ENCODE assay signal across 8 cellular contexts in genomic region chr3:32438596-32439344, GRCh38. TPM values are rescaled to one million over a fixed set of nuclear protein-coding genes. Genes with fewer than 3 reads are reported as not detected.
A peak's percentile ranks its signal among the peaks of the same experiment; 100 is the strongest.
DNase-seq lines count a peak whose midpoint lies in the region; ATAC-seq, FAIRE-seq and TF ChIP-seq lines count a peak whose summit lies in the region.

No MANE protein-coding gene starts in this region.

- no peak for TF ChIP-seq RAD21 in H1 (IDR thresholded peaks at IDR 0.05 in 1 of 2, conservative IDR thresholded peaks at IDR 0.05 in 1 of 2; ENCODE audit: low read depth in 2 of 2, low read length in 2 of 2)

- no peak overlapping the region for H3K4me2 ChIP-seq in H1 (ENCODE audit: insufficient read depth in 1 of 2, low read depth in 2 of 2, low read length in 2 of 2)

- ATAC-seq in GM19463 (IDR thresholded peaks at IDR 0.05; ENCODE audit: unreplicated experiment) (peak; percentile 92), HG03378 (IDR thresholded peaks at IDR 0.05; ENCODE audit: unreplicated experiment) (peak; percentile 96), upper lobe of right lung (no peak)

- H3K4ac ChIP-seq in H1 (replicated peaks; ENCODE audit: insufficient read length, low read depth, low read length) = no peak overlapping the region

- no peak overlapping the region for H3K23ac ChIP-seq in H1 (ENCODE audit: insufficient read length)

- H3K14ac ChIP-seq in H1 (ENCODE audit: insufficient read length) = no peak overlapping the region

- TF ChIP-seq POLR2A in H1 (IDR thresholded peaks at IDR 0.05; ENCODE audit: control extremely low read depth in 1 of 2, low read depth in 2 of 2, low read length in 2 of 2) = no peak

- FAIRE-seq in H1 (lab: Jason Lieb, UNC) = no peak

- H3K36me3 Mint-ChIP-seq in chondrocyte (ENCODE audit: low read depth) (peaks cover 2% of the 10 kb centered on the region), osteocyte (ENCODE audit: unreplicated experiment) (no peaks in the 10 kb centered on the region)

- no peak overlapping the region for H3K27ac Mint-ChIP-seq in chondrocyte (ENCODE audit: unreplicated experiment)
- H3K27ac Mint-ChIP-seq in osteocyte (ENCODE audit: unreplicated experiment) = no peak overlapping the region

- intact Hi-C loops in upper lobe of right lung (cut with DNase I) = no loop called here

- H3K27me3 ChIP-seq in H1 (replicated peaks in 1 of 4; ENCODE audit: control insufficient read depth in 3 of 4, extremely low read depth in 1 of 4, insufficient read depth in 3 of 4, low read length in 3 of 4) (no peaks in the 10 kb centered on the region), upper lobe of right lung (no peaks in the 10 kb centered on the region)

- 0 out of 2 replicates have a peak overlapping the region, but pooled peaks have one; percentile 17 for H2BK5ac ChIP-seq in H1 (ENCODE audit: low read depth, low read length)

- 87% methylated on average over 10 of the region's 10 CpGs; no CpG with 5 or more reads in 1 of the 2 experiments for WGBS in H1 (ENCODE audit: extremely low coverage in 1 of 2, insufficient coverage in 1 of 2, insufficient read length in 1 of 2, insufficient replicate concordance in 2 of 2, low coverage in 1 of 2, low lambda C conversion rate in 2 of 2, missing lambda C conversion rate in 1 of 2), 2 experiments

- 0 out of 2 replicates have a peak overlapping the region, but pooled peaks have one; percentile 40 for H2BK20ac ChIP-seq in H1 (ENCODE audit: low read length)

- H3K23me2 ChIP-seq in H1 (ENCODE audit: low read depth, low read length) = peaks cover 1% of the 10 kb centered on the region; the same call in 1 of the 2 replicates

- no peak overlapping the region for H2BK120ac ChIP-seq in H1 (replicated peaks; ENCODE audit: low read depth, low read length)

- H2AK5ac ChIP-seq in H1 (ENCODE audit: low read depth, low read length) = no peak overlapping the region

- peaks cover 0 to 5% (median 1%) of the 10 kb centered on the region in 4 experiments; a peak in 2 of 7 replicates for H3K4me1 ChIP-seq in H1 (replicated peaks in 1 of 4; ENCODE audit: control insufficient read depth in 3 of 4, insufficient read depth in 4 of 4, low read length in 3 of 4)
- no peaks in the 10 kb centered on the region for H3K4me1 ChIP-seq in upper lobe of right lung

- POLR2A ChIA-PET in H1 (lab: Charles Lee; ENCODE audit: partially characterized antibody) = interaction anchor here (2.0 kb wide), 1 partner anchor 11 kb away, joined by 4 read pairs; no protein-coding TSS in a partner anchor

- H3K27me3 Mint-ChIP-seq in chondrocyte (ENCODE audit: low read depth) (no peaks in the 10 kb centered on the region), osteocyte (ENCODE audit: unreplicated experiment) (no peaks in the 10 kb centered on the region)

- H3K4me3 Mint-ChIP-seq in chondrocyte (ENCODE audit: unreplicated experiment) = no peak overlapping the region
- H3K4me3 Mint-ChIP-seq in osteocyte (ENCODE audit: unreplicated experiment) = no peak overlapping the region

- peaks cover 3% of the 10 kb centered on the region for H3K9me3 Mint-ChIP-seq in chondrocyte (ENCODE audit: low read depth)
- no peaks in the 10 kb centered on the region for H3K9me3 Mint-ChIP-seq in osteocyte (ENCODE audit: unreplicated experiment)

- no peak overlapping the region for H3K18ac ChIP-seq in H1 (ENCODE audit: extremely low read depth, low read length)

- H3K9me3 ChIP-seq in H1 (ENCODE audit: insufficient read depth in 2 of 2, low read depth in 1 of 2, low read length in 1 of 2) = no peaks in the 10 kb centered on the region
- H3K9me3 ChIP-seq in upper lobe of right lung = no peaks in the 10 kb centered on the region

- no peak overlapping the region for H4K5ac ChIP-seq in H1 (ENCODE audit: insufficient read length, low read depth, low read length)

- CTCF ChIA-PET in H1 (lab: Charles Lee; ENCODE audit: partially characterized antibody) = interaction anchor here (0.6 to 5.8 kb wide), 12 partner anchors 10 to 753 kb away, joined by 3 to 44 read pairs (median 4); no protein-coding TSS in a partner anchor

- no peak for TF ChIP-seq EP300 in H1 (IDR thresholded peaks at IDR 0.05; ENCODE audit: borderline replicate concordance in 1 of 2, low read depth in 2 of 2, low read length in 2 of 2)

- peaks cover 0 to 1% of the 10 kb centered on the region in 2 experiments for H4K20me1 ChIP-seq in H1 (replicated peaks in 1 of 2; ENCODE audit: control insufficient read depth in 1 of 2, insufficient read depth in 2 of 2, low read length in 2 of 2)

- no peak overlapping the region for H2AFZ ChIP-seq in H1 (ENCODE audit: low read length)

- H3K9ac ChIP-seq in H1 (replicated peaks in 1 of 4; ENCODE audit: extremely low read depth in 1 of 4, low read depth in 3 of 4, low read length in 3 of 4) = no peak overlapping the region

- H3K56ac ChIP-seq in H1 (replicated peaks; ENCODE audit: insufficient read length, low read depth, low read length) = no peak overlapping the region

- no peak overlapping the region for H4K8ac ChIP-seq in H1 (ENCODE audit: extremely low read depth, insufficient read depth, low read length)

- H2BK15ac ChIP-seq in H1 (ENCODE audit: low read length) = no peak overlapping the region

- H3K4me3 ChIP-seq in GM12865 (ENCODE audit: low read depth, low read length) (no peak overlapping the region), H1 (ENCODE audit: extremely low read depth in 1 of 4, insufficient read depth in 2 of 4, low read depth in 3 of 4, low read length in 4 of 4) (no peak overlapping the region), upper lobe of right lung (no peak overlapping the region)

- no peak overlapping the region for H4K91ac ChIP-seq in H1 (replicated peaks; ENCODE audit: insufficient read length, low read length)

- peaks cover 0 to 2% (median 0%) of the 10 kb centered on the region in 4 experiments; a peak in 1 of 8 replicates for H3K36me3 ChIP-seq in H1 (ENCODE audit: control insufficient read depth in 2 of 4, insufficient read depth in 4 of 4, low read length in 3 of 4)
- no peaks in the 10 kb centered on the region for H3K36me3 ChIP-seq in upper lobe of right lung

- DNase-seq in GM12865 (ENCODE audit: low read depth) (peak; percentile 90), H1 (ENCODE audit: low read depth in 1 of 2, low spot score in 2 of 2) (peak in 1 of 2 experiments; percentile 36), chondrocyte (ENCODE audit: low spot score) (no peak), osteocyte (ENCODE audit: extremely low spot score, unreplicated experiment) (no peak), upper lobe of right lung (no peak), NCI-H1105 treated with DMSO at 0.1 percent for 48 hours (lab: John Stamatoyannopoulos, UW) (no peak)

- H3K79me2 ChIP-seq in H1 (ENCODE audit: control insufficient read depth in 1 of 2, insufficient read depth in 2 of 2, low read length in 2 of 2) = no peaks in the 10 kb centered on the region; a peak in 1 of 4 replicates

- peaks cover 21% of the 10 kb centered on the region for H3K4me1 Mint-ChIP-seq in chondrocyte (ENCODE audit: low read depth)
- peaks cover 11% of the 10 kb centered on the region for H3K4me1 Mint-ChIP-seq in osteocyte (ENCODE audit: unreplicated experiment)

- no peak overlapping the region for H2BK12ac ChIP-seq in H1 (ENCODE audit: low read depth, low read length)

- peaks cover 5% of the 10 kb centered on the region for H3K79me1 ChIP-seq in H1 (ENCODE audit: low read depth, low read length)

- TF ChIP-seq CTCF in GM12865 (IDR thresholded peaks at IDR 0.05; ENCODE audit: insufficient read depth, low read depth, low read length, missing control alignments) (no peak), H1 (IDR thresholded peaks at IDR 0.05; ENCODE audit: control extremely low read depth in 1 of 3, insufficient read depth in 1 of 3, low read depth in 1 of 3, low read length in 3 of 3) (no peak), chondrocyte (IDR thresholded peaks at IDR 0.05) (no peak), osteocyte (IDR thresholded peaks at IDR 0.05) (no peak), upper lobe of right lung (IDR thresholded peaks at IDR 0.05) (no peak)

- no peak overlapping the region for H3K27ac ChIP-seq in H1 (ENCODE audit: low read depth, low read length)
- H3K27ac ChIP-seq in upper lobe of right lung = no peak overlapping the region

TF ChIP-seq in H1, 55 proteins besides CTCF, POLR2A, EP300 and RAD21:
- TF ChIP-seq SAP30 (IDR thresholded peaks at IDR 0.05; ENCODE audit: insufficient read depth, insufficient replicate concordance, low read length) = no peak
- no peak for TF ChIP-seq TCF12 (IDR thresholded peaks at IDR 0.05; ENCODE audit: low read depth, low read length)
- TF ChIP-seq POLR2AphosphoS5 (IDR thresholded peaks at IDR 0.05; ENCODE audit: low read depth, low read length) = no peak
- TF ChIP-seq SP4 (IDR thresholded peaks at IDR 0.05; ENCODE audit: low read length) = no peak
- TF ChIP-seq PHF8 (conservative IDR thresholded peaks at IDR 0.05; ENCODE audit: low read depth, low read length) = no peak
- TF ChIP-seq SIX5 (IDR thresholded peaks at IDR 0.05; ENCODE audit: low read depth, low read length) = no peak
- TF ChIP-seq BCL11A (IDR thresholded peaks at IDR 0.05; ENCODE audit: low read depth in 2 of 2, low read length in 2 of 2) = no peak

RNA-seq across cellular contexts. Expression of gene CMTM7, which starts 47.1 kb away (rescaled TPM):
- 30.6 and 33.3 TPM in 2 replicates for total RNA-seq in H1 (2021; fragmentation: NEBNext Ultra II Directional; extraction: Animal tissue kit (Norgen Biotek cat#: 25700))
- 65.8 and 74.0 TPM in 2 replicates for polyA plus RNA-seq in H1 (2011; rRNA removed)
- polyA plus RNA-seq in H1 (2011; cell fraction: cytosol; rRNA removed) = 37.3 TPM
- polyA plus RNA-seq in H1 (2011; cell fraction: nucleus; rRNA removed) = 48.0 TPM
- polyA plus RNA-seq in H1 (2012, experiment 1 of 2) = 30.6 to 37.6 TPM (median 31.3 TPM) in 4 replicates
- 33.4 TPM for polyA plus RNA-seq in H1 (2012, experiment 2 of 2)
- polyA plus RNA-seq in H1 (2013, experiment 1 of 2) = 35.5 TPM
- polyA plus RNA-seq in H1 (2013, experiment 2 of 2) = 39.5 TPM
- 20.8 and 24.3 TPM in 2 replicates for polyA minus RNA-seq in H1 (2011; rRNA and poly(A)+ RNA removed)
- polyA minus RNA-seq in H1 (2011; cell fraction: cytosol; rRNA and poly(A)+ RNA removed) = 16.1 TPM
- polyA minus RNA-seq in H1 (2011; cell fraction: nucleus; rRNA and poly(A)+ RNA removed) = 24.2 TPM
- total RNA-seq in chondrocyte (8.8 to 10.6 TPM (median 9.3 TPM) in 3 replicates), osteocyte (14.7 and 17.8 TPM in 2 replicates), upper lobe of right lung (53.2 TPM)
